In the genomic region with DNA sequence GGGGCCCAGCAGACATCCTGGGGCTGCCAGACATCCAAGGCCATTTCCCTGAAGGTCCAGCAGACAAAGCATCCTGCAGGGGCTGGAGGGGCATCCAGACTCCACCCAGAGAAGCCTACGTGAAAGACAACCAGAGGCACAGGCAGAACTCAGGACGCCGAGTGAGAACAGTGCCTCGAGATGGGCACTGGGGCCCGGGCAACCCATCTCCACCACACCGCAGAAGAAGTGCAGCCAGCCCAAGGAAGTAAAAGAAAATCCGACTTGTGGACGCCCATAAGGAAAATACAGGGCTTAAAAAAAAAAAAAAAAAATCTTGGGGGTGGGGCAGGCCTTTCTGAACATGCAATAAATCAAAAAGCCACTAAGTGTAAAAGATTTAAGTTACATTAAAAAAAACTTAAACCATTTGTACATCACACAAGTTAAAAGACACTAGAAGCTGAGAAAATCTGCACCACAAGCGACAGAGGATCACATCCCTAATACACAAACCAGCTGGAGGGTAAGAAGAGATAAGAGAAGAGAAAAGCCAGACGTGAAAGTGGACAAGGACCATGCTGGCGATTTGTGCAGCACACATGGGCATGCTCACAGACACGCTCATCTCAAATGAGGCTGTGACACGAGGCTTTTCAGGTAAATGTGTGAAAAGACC, we compare ENCODE assay signal across 15 cellular contexts.
"Had no signal": no experiment of that assay in that cellular context is flagged by ENCODE, and none has a peak within 500 bp of the region (broad histone marks: within the 10 kb centered on the region; RNA-seq: fewer than 3 reads in every experiment).

No MANE protein-coding gene starts in this region.

- H3K9me3 ChIP-seq: gastroesophageal sphincter, heart right ventricle, right atrium auricular region, suprapubic skin, upper lobe of left lung had no signal

- DNase-seq: activated CD4-positive, alpha-beta T cell treated with anti-CD3 and anti-CD28 coated beads for 1 hour; activated CD4-positive, alpha-beta T cell treated with anti-CD3 and anti-CD28 coated beads, Interleukin-2, amount 50 U/mL, for 4 hours; activated naive CD4-positive, alpha-beta T cell treated with anti-CD3 and anti-CD28 coated beads for 36 hours; heart right ventricle; left cardiac atrium; naive B cell; small intestine; upper lobe of left lung had no signal

- FAIRE-seq: small intestine had no signal

- H3K27ac ChIP-seq: epithelial cell of prostate, gastroesophageal sphincter, heart right ventricle, right atrium auricular region, suprapubic skin, upper lobe of left lung had no signal

- H3K27me3 Mint-ChIP-seq: activated T-helper 17 cell treated with anti-CD3 and anti-CD28 coated beads, Interleukin-2, amount 50 U/mL, for 72 hours; naive B cell; stimulated activated naive CD8-positive, alpha-beta T cell treated with anti-CD3 and anti-CD28 coated beads, Interleukin-15, Interleukin-2, amounts not matched to agents 100 ng/mL and 50 ng/mL, for 24 hours had no signal

- H3K4me3 Mint-ChIP-seq: activated naive CD4-positive, alpha-beta T cell treated with anti-CD3 and anti-CD28 coated beads for 36 hours; activated T-helper 17 cell treated with anti-CD3 and anti-CD28 coated beads, Interleukin-2, amount 50 U/mL, for 72 hours; naive B cell; stimulated activated naive CD8-positive, alpha-beta T cell treated with anti-CD3 and anti-CD28 coated beads, Interleukin-15, Interleukin-2, amounts not matched to agents 100 ng/mL and 50 ng/mL, for 24 hours had no signal

- H3K36me3 ChIP-seq: right atrium auricular region had no signal

- H3K9me3 Mint-ChIP-seq: activated naive CD4-positive, alpha-beta T cell treated with anti-CD3 and anti-CD28 coated beads for 36 hours; activated T-helper 17 cell treated with anti-CD3 and anti-CD28 coated beads, Interleukin-2, amount 50 U/mL, for 72 hours; naive B cell; stimulated activated naive CD8-positive, alpha-beta T cell treated with anti-CD3 and anti-CD28 coated beads, Interleukin-15, Interleukin-2, amounts not matched to agents 100 ng/mL and 50 ng/mL, for 24 hours had no signal

- H3K4me3 ChIP-seq: gastroesophageal sphincter, heart right ventricle, right atrium auricular region, suprapubic skin, upper lobe of left lung had no signal

- H3K27me3 ChIP-seq: gastroesophageal sphincter, heart right ventricle, right atrium auricular region, suprapubic skin, upper lobe of left lung had no signal

- H3K27ac Mint-ChIP-seq: activated naive CD4-positive, alpha-beta T cell treated with anti-CD3 and anti-CD28 coated beads for 36 hours; activated T-helper 17 cell treated with anti-CD3 and anti-CD28 coated beads, Interleukin-2, amount 50 U/mL, for 72 hours; naive B cell; progenitor cell of endocrine pancreas; stimulated activated naive CD8-positive, alpha-beta T cell treated with anti-CD3 and anti-CD28 coated beads, Interleukin-15, Interleukin-2, amounts not matched to agents 100 ng/mL and 50 ng/mL, for 24 hours had no signal

- ATAC-seq: activated T-helper 17 cell treated with anti-CD3 and anti-CD28 coated beads, Interleukin-2, amount 50 U/mL, for 72 hours; gastroesophageal sphincter; heart right ventricle; left cardiac atrium had no signal

- H3K4me1 ChIP-seq: gastroesophageal sphincter, heart right ventricle, right atrium auricular region, upper lobe of left lung had no signal
